Comparison of ENCODE assay signal across 8 cellular contexts in the genomic region with DNA sequence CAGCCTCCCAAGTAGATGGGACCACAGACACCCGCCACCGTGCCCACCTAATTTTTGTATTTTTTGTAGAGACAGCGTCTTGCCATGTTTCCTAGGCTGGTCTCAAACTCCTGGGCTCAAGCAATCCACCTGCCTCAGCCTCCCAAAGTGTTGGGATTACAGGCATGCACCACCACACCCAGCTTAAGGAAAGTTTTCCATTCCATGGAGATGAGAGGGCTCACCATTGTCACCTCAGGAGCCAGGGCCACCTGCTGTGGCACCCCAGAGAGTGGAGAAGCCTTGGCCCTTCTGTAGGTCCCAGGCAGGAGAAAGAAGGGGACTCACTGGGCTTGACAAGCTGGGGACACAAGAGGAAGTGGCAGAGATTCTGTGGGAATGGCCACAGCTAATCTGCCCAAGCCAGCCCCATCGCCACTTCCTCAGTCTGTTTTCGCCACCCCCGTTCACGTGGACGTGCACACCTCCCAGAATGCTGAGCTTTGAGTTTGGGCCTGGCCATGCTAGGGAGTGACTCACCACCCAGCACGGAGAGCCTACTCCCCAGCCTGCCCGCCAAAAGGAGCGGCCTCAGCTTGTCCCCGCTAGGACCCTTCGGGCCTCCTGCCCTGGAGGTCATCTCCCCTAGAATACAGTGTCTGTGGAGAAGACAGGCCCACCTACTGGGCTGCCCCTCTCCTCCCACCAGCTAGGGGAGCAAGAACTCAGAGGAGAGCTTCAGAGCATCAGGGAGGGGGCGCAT. TPM values are rescaled to one million over a fixed set of nuclear protein-coding genes. Genes with fewer than 3 reads are reported as not detected.
DNase-seq lines count a peak whose midpoint lies in the region; ATAC-seq and TF ChIP-seq lines count a peak whose summit lies in the region.

No MANE protein-coding gene starts in this region.

- peaks cover 50% of the 10 kb centered on the region for H3K4me1 ChIP-seq in CD8-positive, alpha-beta memory T cell (ENCODE audit: insufficient read depth, low read length)
- H3K4me1 ChIP-seq in Panc1 (ENCODE audit: control insufficient read depth, insufficient read depth, low read length) (peaks cover 68% of the 10 kb centered on the region), esophagus (ENCODE audit: control insufficient read depth in 2 of 2, insufficient read depth in 2 of 2, low read length in 1 of 2) (peaks cover 30 to 45% of the 10 kb centered on the region in 2 donors), neutrophil (ENCODE audit: control insufficient read depth in 1 of 2, insufficient read depth in 1 of 2, low read depth in 1 of 2, low read length in 1 of 2) (peaks cover 49 to 52% of the 10 kb centered on the region in 2 experiments)

- TF ChIP-seq CTCF in Panc1 (IDR thresholded peaks at IDR 0.05) (no peak), neutrophil (IDR thresholded peaks at IDR 0.05) (no peak)

- H3K36me3 ChIP-seq in CD8-positive, alpha-beta memory T cell (ENCODE audit: insufficient read depth, low read length) = peaks cover 2% of the 10 kb centered on the region
- H3K36me3 ChIP-seq in Panc1 (ENCODE audit: control insufficient read depth, insufficient read depth, low read length) = peaks cover 6% of the 10 kb centered on the region; the same call in 1 of the 2 replicates
- H3K36me3 ChIP-seq in esophagus (ENCODE audit: control insufficient read depth in 2 of 2, insufficient read depth in 2 of 2, low read length in 1 of 2) = no peaks in the 10 kb centered on the region
- peaks cover 3% of the 10 kb centered on the region for H3K36me3 ChIP-seq in neutrophil

- H3K27ac ChIP-seq in CD8-positive, alpha-beta memory T cell (ENCODE audit: low read depth, low read length) = peak overlapping the region; percentile 64
- H3K27ac ChIP-seq in Panc1 (ENCODE audit: low read length) (peak overlapping the region; percentile 64), esophagus (ENCODE audit: low read depth in 2 of 2, low read length in 1 of 2) (peak overlapping the region; percentile 89 to 97), neutrophil (peak overlapping the region; percentile 74)

- no peaks in the 10 kb centered on the region for H3K9me3 Mint-ChIP-seq in CD8-positive, alpha-beta memory T cell

- POLR2A ChIA-PET in CD8-positive, alpha-beta memory T cell (lab: Charles Lee) = interaction anchor here (0.8 kb wide), 1 partner anchor 16 kb away, joined by 4 read pairs; no protein-coding TSS in a partner anchor
- POLR2A ChIA-PET in Panc1 (lab: Charles Lee) = interaction anchor here (0.6 kb wide), 1 partner anchor 144 kb away, joined by 15 read pairs; no protein-coding TSS in a partner anchor

- BruUV-seq in Panc1 (replicated peaks; lab: Mats Ljungman, UMichigan) = no TSS peak

- intact Hi-C loops in Panc1 (cut with micrococcal nuclease; ENCODE audit: unreplicated experiment) = no loop called here

- in situ Hi-C loops in Panc1 (cut with HindIII; ENCODE audit: low pct_unique_long_range_greater_than_20kb, low sequenced_read_pairs) = no loop called here

- H3K36me3 Mint-ChIP-seq in CD8-positive, alpha-beta memory T cell = peaks cover 0 to 20% (median 2%) of the 10 kb centered on the region in 3 donors

- no peaks in the 10 kb centered on the region for H3K27me3 ChIP-seq in CD8-positive, alpha-beta memory T cell (ENCODE audit: insufficient read depth, low read length, poor library complexity, severe bottlenecking)
- H3K27me3 ChIP-seq in Panc1 (ENCODE audit: control insufficient read depth, insufficient read depth, low read length) = no peaks in the 10 kb centered on the region
- H3K27me3 ChIP-seq in esophagus (ENCODE audit: control insufficient read depth in 1 of 2, insufficient read depth in 2 of 2, low read length in 2 of 2) = no peaks in the 10 kb centered on the region
- no peaks in the 10 kb centered on the region for H3K27me3 ChIP-seq in neutrophil

- peak; percentile 14; the same call in 1 of the 2 replicates for ATAC-seq in Panc1
- no peak for ATAC-seq in GM21528 (IDR thresholded peaks at IDR 0.05; ENCODE audit: low FRiP score, unreplicated experiment)
- ATAC-seq in GM21786 (IDR thresholded peaks at IDR 0.05; ENCODE audit: unreplicated experiment) = no peak

- peak overlapping the region in 1 of 7 donors; percentile 28 for H3K4me3 Mint-ChIP-seq in CD8-positive, alpha-beta memory T cell

- peak overlapping the region in 7 of 8 donors; percentile 24 to 79 (median 54) for H3K27ac Mint-ChIP-seq in CD8-positive, alpha-beta memory T cell

- CTCF ChIA-PET in CD8-positive, alpha-beta memory T cell (lab: Charles Lee) = interaction anchor here (1.0 to 1.2 kb wide), 3 partner anchors 9 to 23 kb away, joined by 3 read pairs; no protein-coding TSS in a partner anchor
- CTCF ChIA-PET in Panc1 (lab: Charles Lee) = interaction anchor here (1.2 kb wide), 1 partner anchor 153 kb away, joined by 3 read pairs; no protein-coding TSS in a partner anchor

- no peaks in the 10 kb centered on the region for H3K27me3 Mint-ChIP-seq in CD8-positive, alpha-beta memory T cell

- peaks cover 47 to 81% (median 54%) of the 10 kb centered on the region in 3 donors for H3K4me1 Mint-ChIP-seq in CD8-positive, alpha-beta memory T cell

- H3K9me3 ChIP-seq in CD8-positive, alpha-beta memory T cell (ENCODE audit: low read length) = no peaks in the 10 kb centered on the region
- no peaks in the 10 kb centered on the region for H3K9me3 ChIP-seq in Panc1 (ENCODE audit: control insufficient read depth, insufficient read depth, low read depth, low read length)
- H3K9me3 ChIP-seq in esophagus (ENCODE audit: control insufficient read depth in 2 of 2, insufficient read depth in 1 of 2, low read depth in 1 of 2, low read length in 1 of 2) = no peaks in the 10 kb centered on the region
- H3K9me3 ChIP-seq in neutrophil = no peaks in the 10 kb centered on the region

- H3K4me3 ChIP-seq in CD8-positive, alpha-beta memory T cell (ENCODE audit: low read length) = no peak overlapping the region
- H3K4me3 ChIP-seq in Panc1 (ENCODE audit: low read depth in 2 of 2, low read length in 2 of 2) (no peak overlapping the region), esophagus (ENCODE audit: low read depth in 1 of 2, low read length in 2 of 2) (no peak overlapping the region), neutrophil (ENCODE audit: low read depth in 1 of 2, low read length in 1 of 2) (no peak overlapping the region)

- DNase-seq in CD8-positive, alpha-beta memory T cell = no peak
- DNase-seq in Panc1 (ENCODE audit: low read depth, low spot score) (no peak), T-helper 9 cell (no peak), HuH-7 (ENCODE audit: low spot score) (no peak)

- WGBS in esophagus, 2 donors = 43 to 47% methylated on average over 14 of the region's 14 CpGs

RNA-seq across cellular contexts. Expression of gene SLC35F6, which starts 4.8 kb away (rescaled TPM):
- 10 to 100 TPM; 11.5 to 12.1 TPM for total RNA-seq in CD8-positive, alpha-beta memory T cell
- 6.7 TPM for polyA plus RNA-seq in CD8-positive, alpha-beta memory T cell
- 67.3 TPM for total RNA-seq in Panc1 (2021; ENCODE audit: unreplicated experiment)
- polyA plus RNA-seq in Panc1 (2012; ENCODE audit: insufficient read length) = 49.4 TPM
- polyA plus RNA-seq in esophagus = 10 to 100 TPM; 17.0 to 18.3 TPM

RNA-seq across cellular contexts. Expression of gene CENPA, which starts 16.9 kb away (rescaled TPM):
- 10 to 100 TPM; 18.2 to 21.6 TPM for total RNA-seq in CD8-positive, alpha-beta memory T cell
- 0.70 TPM for polyA plus RNA-seq in CD8-positive, alpha-beta memory T cell
- total RNA-seq in Panc1 (2021; ENCODE audit: unreplicated experiment) = 55.0 TPM
- 14.4 TPM for polyA plus RNA-seq in Panc1 (2012; ENCODE audit: insufficient read length)
- 1 to 10 TPM; 3.6 to 5.4 TPM for polyA plus RNA-seq in esophagus
